30 cellular contexts compared by ENCODE assay signal in the genomic region with DNA sequence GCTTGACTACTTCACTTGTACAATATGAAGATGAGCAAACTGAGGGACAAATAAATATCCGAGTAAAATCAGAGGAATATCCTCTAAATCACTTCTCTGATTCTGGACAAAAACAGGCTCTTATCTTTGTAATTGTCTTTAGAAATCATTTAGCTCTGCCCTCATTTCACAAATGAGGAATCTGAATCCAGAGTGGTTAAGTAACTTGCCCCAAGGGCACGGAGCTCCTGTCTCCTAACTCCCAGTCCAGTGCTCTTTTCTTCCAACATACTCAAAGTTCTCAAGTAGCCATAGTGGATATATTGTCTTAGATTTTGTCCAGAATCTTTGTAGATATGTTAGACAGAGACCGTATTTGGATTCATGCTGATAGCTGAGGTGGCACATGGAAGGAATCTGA.
"Had no signal": no experiment of that assay in that cellular context is flagged by ENCODE, and none has a peak within 500 bp of the region (broad histone marks: within the 10 kb centered on the region; RNA-seq: fewer than 3 reads in every experiment).

No MANE protein-coding gene starts in this region.

- DNase-seq: activated CD4-positive, alpha-beta T cell treated with anti-CD3 and anti-CD28 coated beads for 1 hour; activated CD4-positive, alpha-beta T cell treated with anti-CD3 and anti-CD28 coated beads, Interleukin-2, amount 10 ng/mL, durations not matched to agents 24 days and 14 days; activated CD4-positive, alpha-beta T cell treated with anti-CD3 and anti-CD28 coated beads, Interleukin-2, amount 50 U/mL, for 48 hours; activated CD4-positive, CD25-positive, alpha-beta regulatory T cell; activated CD8-positive, alpha-beta T cell treated with anti-CD3 and anti-CD28 coated beads, Interleukin-2, amount 10 ng/mL, durations not matched to agents 7 days and 5 days; activated gamma-delta T cell; activated naive CD4-positive, alpha-beta T cell treated with Interleukin-2 at 50 U/mL for 16 hours; activated naive CD8-positive, alpha-beta T cell treated with anti-CD3 and anti-CD28 coated beads, Interleukin-2, amount 10 ng/mL, durations not matched to agents 7 days and 5 days; activated T-cell treated with anti-CD3 and anti-CD28 coated beads, Interleukin-2, amount 50 U/mL, for 24 hours; amygdala; NCI-H1048; NCI-H1105 treated with DMSO at 0.1 percent for 48 hours; NCI-H1436; NCI-H1694; NCI-H1930; NCI-H2081 treated with DMSO at 0.1 percent for 48 hours; NCI-H446 treated with DMSO at 0.1 percent for 48 hours; NCI-H524; NK-92 treated with Interleukin-12 subunit alpha and Interleukin-12 subunit beta, amount 100 ng/mL, for 24 hours; Peyer's patch; Right ventricle myocardium superior; SJCRH30; T1000; WERI-Rb-1 had no signal

- H3K4me1 ChIP-seq: ascending aorta, Peyer's patch, SJCRH30 had no signal

- H3K36me3 ChIP-seq: ascending aorta, MG63, Peyer's patch, SJCRH30, WERI-Rb-1 had no signal

- H3K36me3 Mint-ChIP-seq: activated naive CD4-positive, alpha-beta T cell treated with anti-CD3 and anti-CD28 coated beads, Interleukin-2, amount 50 U/mL, for 24 hours; activated naive CD8-positive, alpha-beta T cell treated with anti-CD3 and anti-CD28 coated beads, Interleukin-2, amount 10 ng/mL, durations not matched to agents 7 days and 5 days had no signal

- H3K4me3 ChIP-seq: ascending aorta, MG63, Peyer's patch, SJCRH30, SK-N-MC had no signal

- H3K27ac Mint-ChIP-seq: activated CD4-positive, alpha-beta T cell treated with anti-CD3 and anti-CD28 coated beads, Interleukin-2, amount 10 ng/mL, durations not matched to agents 24 days and 14 days; activated CD8-positive, alpha-beta T cell treated with anti-CD3 and anti-CD28 coated beads, Interleukin-2, amount 10 ng/mL, durations not matched to agents 7 days and 5 days; activated naive CD4-positive, alpha-beta T cell treated with anti-CD3 and anti-CD28 coated beads, Interleukin-2, amount 50 U/mL, for 24 hours; activated naive CD8-positive, alpha-beta T cell treated with anti-CD3 and anti-CD28 coated beads, Interleukin-2, amount 10 ng/mL, durations not matched to agents 7 days and 5 days; activated T-cell treated with anti-CD3 and anti-CD28 coated beads, Interleukin-2, amount 50 U/mL, for 24 hours; activated T-helper 2 cell treated with anti-CD3 and anti-CD28 coated beads, Interferon-gamma antibody, Interleukin-2, Interleukin-4, amounts not matched to agents 10 μg/mL and 5 μg/mL and 100 μg/mL, durations not matched to agents 14 hours and 24 hours and 36 hours had no signal

- ATAC-seq: activated CD8-positive, alpha-beta T cell treated with anti-CD3 and anti-CD28 coated beads, Interleukin-2, amount 10 ng/mL, durations not matched to agents 7 days and 5 days had no signal

- H3K27me3 Mint-ChIP-seq: activated CD4-positive, alpha-beta T cell treated with anti-CD3 and anti-CD28 coated beads, Interleukin-2, amount 10 ng/mL, durations not matched to agents 24 days and 14 days; activated naive CD4-positive, alpha-beta T cell treated with anti-CD3 and anti-CD28 coated beads, Interleukin-2, amount 50 U/mL, for 24 hours; activated naive CD8-positive, alpha-beta T cell treated with anti-CD3 and anti-CD28 coated beads, Interleukin-2, amount 10 ng/mL, durations not matched to agents 7 days and 5 days had no signal

- H3K27me3 ChIP-seq: ascending aorta, MG63, Peyer's patch, SJCRH30 had no signal

- H3K4me3 Mint-ChIP-seq: activated CD4-positive, alpha-beta T cell treated with anti-CD3 and anti-CD28 coated beads, Interleukin-2, amount 10 ng/mL, durations not matched to agents 24 days and 14 days; activated CD8-positive, alpha-beta T cell treated with anti-CD3 and anti-CD28 coated beads, Interleukin-2, amount 10 ng/mL, durations not matched to agents 7 days and 5 days; activated naive CD4-positive, alpha-beta T cell treated with anti-CD3 and anti-CD28 coated beads, Interleukin-2, amount 50 U/mL, for 24 hours; activated naive CD8-positive, alpha-beta T cell treated with anti-CD3 and anti-CD28 coated beads, Interleukin-2, amount 10 ng/mL, durations not matched to agents 7 days and 5 days; activated T-cell treated with anti-CD3 and anti-CD28 coated beads, Interleukin-2, amount 50 U/mL, for 24 hours had no signal

- H3K27ac ChIP-seq: ascending aorta, Peyer's patch, RWPE1, SJCRH30, SK-N-MC, WERI-Rb-1 had no signal

- H3K9me3 Mint-ChIP-seq: activated CD4-positive, alpha-beta T cell treated with anti-CD3 and anti-CD28 coated beads, Interleukin-2, amount 10 ng/mL, durations not matched to agents 24 days and 14 days; activated naive CD4-positive, alpha-beta T cell treated with anti-CD3 and anti-CD28 coated beads, Interleukin-2, amount 50 U/mL, for 24 hours; activated naive CD8-positive, alpha-beta T cell treated with anti-CD3 and anti-CD28 coated beads, Interleukin-2, amount 10 ng/mL, durations not matched to agents 7 days and 5 days; activated T-cell treated with anti-CD3 and anti-CD28 coated beads, Interleukin-2, amount 50 U/mL, for 24 hours; activated T-helper 2 cell treated with anti-CD3 and anti-CD28 coated beads, Interferon-gamma antibody, Interleukin-2, Interleukin-4, amounts not matched to agents 10 μg/mL and 5 μg/mL and 100 μg/mL, durations not matched to agents 14 hours and 24 hours and 36 hours had no signal

- H3K9me3 ChIP-seq: ascending aorta, MG63, Peyer's patch, SJCRH30 had no signal
